8 cellular contexts compared by ENCODE assay signal in the genomic region with DNA sequence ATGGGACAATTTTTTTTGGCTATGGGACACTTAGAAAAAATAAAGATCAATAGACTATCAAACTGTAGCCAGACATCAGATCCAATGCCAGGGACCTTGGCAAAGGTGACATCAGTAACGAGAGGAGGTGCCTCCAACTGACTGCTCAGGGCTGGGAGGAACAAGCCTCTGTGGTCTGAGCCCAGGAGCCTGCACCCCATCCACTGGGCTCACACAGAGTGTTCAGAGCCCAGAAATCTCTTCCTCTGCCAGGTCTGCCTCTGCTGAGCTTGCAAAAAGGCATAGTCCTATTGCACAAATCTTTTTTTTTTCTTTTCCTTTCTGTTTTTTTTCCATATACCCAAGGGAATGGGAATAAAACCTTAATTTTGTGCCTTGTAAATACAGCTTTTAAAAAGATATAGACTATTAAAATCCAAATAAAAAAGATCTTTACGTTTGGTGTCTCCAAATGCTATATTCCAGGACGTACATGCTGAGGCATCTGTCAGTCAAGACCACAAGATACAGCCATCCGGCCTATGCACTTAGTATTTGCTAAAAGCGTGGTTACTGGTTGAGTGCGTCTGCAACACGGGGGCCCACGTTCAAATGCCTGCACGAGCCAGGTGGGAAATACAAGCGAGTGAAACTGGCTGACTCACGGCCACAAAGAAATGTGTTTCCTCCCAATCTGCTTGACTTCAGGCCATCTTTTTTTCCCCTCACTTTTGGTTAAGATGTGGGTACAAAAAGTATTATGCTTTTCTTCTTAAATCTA. TPM values are rescaled to one million over a fixed set of nuclear protein-coding genes. Genes with fewer than 3 reads are reported as not detected.
DNase-seq lines count a peak whose midpoint lies in the region; ATAC-seq and TF ChIP-seq lines count a peak whose summit lies in the region.

No MANE protein-coding gene starts in this region.

- intact Hi-C loops in activated T-helper 2 cell treated with anti-CD3 and anti-CD28 coated beads, Interferon-gamma antibody, Interleukin-2, Interleukin-4, amounts not matched to agents 10 μg/mL and 5 μg/mL and 100 μg/mL, durations not matched to agents 14 hours and 24 hours and 36 hours (cut with micrococcal nuclease): loop anchor here (1.0 kb wide), 2 partner anchors 9 kb away; no protein-coding TSS in a partner anchor

- TF ChIP-seq POLR2A in Peyer's patch (IDR thresholded peaks at IDR 0.05): no peak

- H3K27ac Mint-ChIP-seq in activated T-helper 2 cell treated with anti-CD3 and anti-CD28 coated beads, Interferon-gamma antibody, Interleukin-2, Interleukin-4, amounts not matched to agents 10 μg/mL and 5 μg/mL and 100 μg/mL, durations not matched to agents 14 hours and 24 hours and 36 hours: peak overlapping the region; percentile 6

- H3K27me3 ChIP-seq in Peyer's patch (no peaks in the 10 kb centered on the region), SJCRH30 (no peaks in the 10 kb centered on the region)

- ATAC-seq in GM18517 (IDR thresholded peaks at IDR 0.05; ENCODE audit: unreplicated experiment): peak; percentile 95
- peak; percentile 97 for ATAC-seq in HG02938 (IDR thresholded peaks at IDR 0.05; ENCODE audit: unreplicated experiment)

- no peaks in the 10 kb centered on the region for H3K9me3 Mint-ChIP-seq in activated T-helper 2 cell treated with anti-CD3 and anti-CD28 coated beads, Interferon-gamma antibody, Interleukin-2, Interleukin-4, amounts not matched to agents 10 μg/mL and 5 μg/mL and 100 μg/mL, durations not matched to agents 14 hours and 24 hours and 36 hours

- H3K4me1 Mint-ChIP-seq in activated T-helper 2 cell treated with anti-CD3 and anti-CD28 coated beads, Interferon-gamma antibody, Interleukin-2, Interleukin-4, amounts not matched to agents 10 μg/mL and 5 μg/mL and 100 μg/mL, durations not matched to agents 14 hours and 24 hours and 36 hours (ENCODE audit: low read depth): peaks cover 66% of the 10 kb centered on the region

- TF ChIP-seq CTCF in Peyer's patch (IDR thresholded peaks at IDR 0.05): no peak

- no peaks in the 10 kb centered on the region for H3K36me3 Mint-ChIP-seq in activated T-helper 2 cell treated with anti-CD3 and anti-CD28 coated beads, Interferon-gamma antibody, Interleukin-2, Interleukin-4, amounts not matched to agents 10 μg/mL and 5 μg/mL and 100 μg/mL, durations not matched to agents 14 hours and 24 hours and 36 hours (ENCODE audit: low read depth)

- H3K4me3 ChIP-seq in Peyer's patch (no peak overlapping the region), SJCRH30 (no peak overlapping the region)

- peak in 2 of 3 donors; percentile 91 to 94 for DNase-seq in Peyer's patch
- peak; percentile 77 for DNase-seq in activated T-helper 2 cell treated with anti-CD3 and anti-CD28 coated beads, Interferon-gamma antibody, Interleukin-2, Interleukin-4, amounts not matched to agents 10 μg/mL and 5 μg/mL and 100 μg/mL, durations not matched to agents 14 hours and 24 hours and 36 hours (ENCODE audit: low spot score)
- DNase-seq in stimulated activated CD4-positive, alpha-beta T cell treated with anti-CD3 and anti-CD28 coated beads, Interleukin-15, amount 100 ng/mL, for 48 hours (ENCODE audit: low read depth in 2 of 2): peak; percentile 78 to 85
- no peak for DNase-seq in NCI-H748 treated with DMSO at 0.1 percent for 48 hours (lab: John Stamatoyannopoulos, UW)
- no peak for DNase-seq in SJCRH30
- no peak for DNase-seq in NCI-H146 treated with DMSO at 0.1 percent for 48 hours (lab: John Stamatoyannopoulos, UW; ENCODE audit: unreplicated experiment)

- peaks cover 0 to 14% (median 3%) of the 10 kb centered on the region in 4 donors for H3K4me1 ChIP-seq in Peyer's patch
- peaks cover 41% of the 10 kb centered on the region for H3K4me1 ChIP-seq in SJCRH30

- H3K4me3 Mint-ChIP-seq in activated T-helper 2 cell treated with anti-CD3 and anti-CD28 coated beads, Interferon-gamma antibody, Interleukin-2, Interleukin-4, amounts not matched to agents 10 μg/mL and 5 μg/mL and 100 μg/mL, durations not matched to agents 14 hours and 24 hours and 36 hours (ENCODE audit: low read depth): no peak overlapping the region

- H3K36me3 ChIP-seq in Peyer's patch (no peaks in the 10 kb centered on the region), SJCRH30 (no peaks in the 10 kb centered on the region)

- H3K27me3 Mint-ChIP-seq in activated T-helper 2 cell treated with anti-CD3 and anti-CD28 coated beads, Interferon-gamma antibody, Interleukin-2, Interleukin-4, amounts not matched to agents 10 μg/mL and 5 μg/mL and 100 μg/mL, durations not matched to agents 14 hours and 24 hours and 36 hours (ENCODE audit: low read depth): no peaks in the 10 kb centered on the region

- H3K9me3 ChIP-seq in Peyer's patch (no peaks in the 10 kb centered on the region), SJCRH30 (replicated peaks) (no peaks in the 10 kb centered on the region)

- H3K27ac ChIP-seq in Peyer's patch (peak overlapping the region; percentile 24 to 63 (median 51)), SJCRH30 (no peak overlapping the region; the same call in 1 of the 2 replicates)

RNA-seq across cellular contexts. Expression of gene ARHGAP25, which starts 7.8 kb away (rescaled TPM):
- 10 to 100 TPM in 2 of 4 donors, 1 to 10 TPM in 2; 4.9 to 82.5 (median 8.7) TPM for total RNA-seq in Peyer's patch
- total RNA-seq in activated T-helper 2 cell treated with anti-CD3 and anti-CD28 coated beads, Interferon-gamma antibody, Interleukin-2, Interleukin-4, amounts not matched to agents 10 μg/mL and 5 μg/mL and 100 μg/mL, durations not matched to agents 14 hours and 24 hours and 36 hours: 39.9 and 41.3 TPM in 2 replicates
- total RNA-seq in SJCRH30 (2014; rRNA removed; shearing (Covaris generic)): 6.3 and 6.6 TPM in 2 replicates

Comparison
In these comparisons a context has a peak if more than half of its experiments do, and no peak if none do; other contexts are left out.
1. DNase-seq: peak in Peyer's patch (2 of 3), activated T-helper 2 cell treated with anti-CD3 and anti-CD28 coated beads, Interferon-gamma antibody, Interleukin-2, Interleukin-4, amounts not matched to agents 10 μg/mL and 5 μg/mL and 100 μg/mL, durations not matched to agents 14 hours and 24 hours and 36 hours (single experiment) and stimulated activated CD4-positive, alpha-beta T cell treated with anti-CD3 and anti-CD28 coated beads, Interleukin-15, amount 100 ng/mL, for 48 hours (2 of 2); none in NCI-H748 treated with DMSO at 0.1 percent for 48 hours (single experiment), SJCRH30 (0 of 2) and NCI-H146 treated with DMSO at 0.1 percent for 48 hours (single experiment).